Comparison of ENCODE assay signal across 10 cellular contexts in the genomic region with DNA sequence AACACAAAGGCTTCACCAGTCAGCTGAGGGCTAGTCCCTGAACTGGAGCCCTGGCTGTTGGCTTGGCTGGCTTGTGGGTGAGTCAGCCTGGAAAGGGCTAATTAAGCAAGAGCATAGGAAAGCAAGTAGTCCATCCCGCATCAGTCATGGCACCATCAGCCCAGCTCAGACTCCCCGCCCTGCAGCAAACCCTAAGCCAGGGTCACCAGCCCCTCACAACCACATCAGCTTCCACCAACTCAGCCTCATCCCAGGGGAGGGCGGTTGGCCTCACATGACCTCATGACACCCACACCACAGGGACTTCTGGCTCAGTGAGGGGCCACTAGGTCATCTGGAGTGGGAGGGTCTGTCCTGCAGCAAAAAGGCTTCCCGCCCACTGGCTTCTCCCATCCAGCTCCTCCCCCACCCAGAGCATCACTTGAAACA. TPM values are rescaled to one million over a fixed set of nuclear protein-coding genes. Genes with fewer than 3 reads are reported as not detected.
DNase-seq lines count a peak whose midpoint lies in the region; ATAC-seq and TF ChIP-seq lines count a peak whose summit lies in the region.
"Had no signal": no experiment of that assay in that cellular context is flagged by ENCODE, and none has a peak within 500 bp of the region (broad histone marks: within the 10 kb centered on the region; RNA-seq: fewer than 3 reads in every experiment).

No MANE protein-coding gene starts in this region.

- H3K9ac ChIP-seq in neural progenitor cell = no peak overlapping the region

- H3K79me2 ChIP-seq in neural progenitor cell (ENCODE audit: low read depth) = no peaks in the 10 kb centered on the region

- H3K27me3 Mint-ChIP-seq in neural progenitor cell (ENCODE audit: insufficient read depth, low read depth) = peaks cover 2% of the 10 kb centered on the region

- no peak overlapping the region for H3K27ac Mint-ChIP-seq in neural progenitor cell

- DNase-seq in H7 (peak; percentile 27), adrenal gland (peak; percentile 79 to 91 (median 88)), foreskin fibroblast (peak; percentile 81 to 90), skeletal muscle cell (ENCODE audit: low read depth) (peak; percentile 48), neural progenitor cell (ENCODE audit: low spot score) (no peak), left lobe of liver (ENCODE audit: low spot score) (no peak)

- no peaks in the 10 kb centered on the region for H3K27me3 ChIP-seq in H7 (ENCODE audit: control insufficient read depth, insufficient read depth, low read length)
- no peaks in the 10 kb centered on the region for H3K27me3 ChIP-seq in adrenal gland
- H3K27me3 ChIP-seq in neural progenitor cell = no peaks in the 10 kb centered on the region
- H3K27me3 ChIP-seq: neutrophil had no signal

- H3K9me3 ChIP-seq in adrenal gland (replicated peaks in 1 of 3) (no peaks in the 10 kb centered on the region), neural progenitor cell (ENCODE audit: low read depth) (no peaks in the 10 kb centered on the region)
- H3K9me3 ChIP-seq: neutrophil had no signal

- H3K9me3 Mint-ChIP-seq in neural progenitor cell = no peaks in the 10 kb centered on the region

- H3K4me1 ChIP-seq in adrenal gland (replicated peaks in 1 of 2) (peaks cover 26 to 39% of the 10 kb centered on the region in 2 donors), neural progenitor cell (peaks cover 8% of the 10 kb centered on the region)

- H3F3A ChIP-seq in neural progenitor cell (ENCODE audit: low read depth) = peaks cover 5% of the 10 kb centered on the region

- H2AFZ ChIP-seq in neural progenitor cell (replicated peaks) = no peak overlapping the region

- H3K36me3 Mint-ChIP-seq in neural progenitor cell = peaks cover 25% of the 10 kb centered on the region

- no peak overlapping the region for H3K4me2 ChIP-seq in neural progenitor cell

- no peak for ATAC-seq in HG03571 (IDR thresholded peaks at IDR 0.05; ENCODE audit: unreplicated experiment)
- no peak for ATAC-seq in left lobe of liver
- no peak for ATAC-seq in GM21390 (IDR thresholded peaks at IDR 0.05; ENCODE audit: unreplicated experiment)
- ATAC-seq: Panc1 had no signal

- no peak overlapping the region for H3K4me3 ChIP-seq in H7 (ENCODE audit: insufficient read depth, low read depth, low read length)
- no peak overlapping the region for H3K4me3 ChIP-seq in adrenal gland
- H3K4me3 ChIP-seq in foreskin fibroblast (ENCODE audit: low read depth in 1 of 2, low read length in 2 of 2) = no peak overlapping the region
- no peak overlapping the region for H3K4me3 ChIP-seq in skeletal muscle cell (ENCODE audit: low read depth, low read length)
- H3K4me3 ChIP-seq in neural progenitor cell = no peak overlapping the region

- H4K20me1 ChIP-seq in neural progenitor cell (ENCODE audit: low read depth) = no peaks in the 10 kb centered on the region

- H3K4me3 Mint-ChIP-seq in neural progenitor cell = no peak overlapping the region

- H3K36me3 ChIP-seq in H7 (replicated peaks; ENCODE audit: control insufficient read depth, insufficient read depth, low read length) (peaks cover 17% of the 10 kb centered on the region), adrenal gland (replicated peaks in 1 of 2) (peaks cover 0 to 37% of the 10 kb centered on the region in 2 donors), neural progenitor cell (no peaks in the 10 kb centered on the region)

- peak overlapping the region in 4 of 5 donors; percentile 72 to 97 (median 85) for H3K27ac ChIP-seq in adrenal gland
- no peak overlapping the region for H3K27ac ChIP-seq in neural progenitor cell
- H3K27ac ChIP-seq: neutrophil had no signal

- no peak for TF ChIP-seq CTCF in adrenal gland (IDR thresholded peaks at IDR 0.05)
- TF ChIP-seq CTCF in foreskin fibroblast (IDR thresholded peaks at IDR 0.05; ENCODE audit: low read depth, low read length) = no peak
- TF ChIP-seq CTCF in neural progenitor cell (IDR thresholded peaks at IDR 0.05) = no peak

- intact Hi-C loops in adrenal gland (cut with DNase I) = no loop called here

- WGBS in adrenal gland, 4 donors = 63 to 80% (median 65%) methylated on average over 1 to 4 of the region's 4 CpGs

- peak in 1 of 2 donors; percentile 58 for TF ChIP-seq POLR2A in adrenal gland (IDR thresholded peaks at IDR 0.05)

- H3K4me1 Mint-ChIP-seq in neural progenitor cell = peaks cover 41% of the 10 kb centered on the region

RNA-seq across cellular contexts. Expression of a gene that starts 7.0 kb away (rescaled TPM):
- total RNA-seq in H7 (2014; rRNA removed; shearing (Covaris generic)) = 35.5 and 41.5 TPM in 2 replicates
- total RNA-seq in adrenal gland = 10 to 100 TPM in 7 of 8 donors, 1 to 10 TPM in 1; 8.4 to 58.5 (median 25.3) TPM
- polyA plus RNA-seq in adrenal gland = 10 to 100 TPM; 12.8 to 91.5 (median 51.5) TPM
- 5.1 and 20.2 TPM in 2 replicates for total RNA-seq in neural progenitor cell (ENCODE audit: low replicate concordance)
- 0.40 TPM for total RNA-seq in left lobe of liver

RNA-seq across cellular contexts. Expression of a gene that starts 35.9 kb away (rescaled TPM):
- 1.6 TPM in 1 of 2 replicates, not detected in the other for total RNA-seq in H7 (2014; rRNA removed; shearing (Covaris generic))
- total RNA-seq in adrenal gland (1 to 10 TPM in 4 of 8 donors, under 1 TPM in 2, not detected in 2; 0.36 to 2.1 (median 1.8) TPM), neural progenitor cell (ENCODE audit: low replicate concordance) (0.96 TPM in 1 of 2 replicates, not detected in the other), left lobe of liver (668 TPM)
- 10 to 100 TPM in 2 of 3 donors, under 1 TPM in 1; 0.20 to 16.8 (median 11.4) TPM for polyA plus RNA-seq in adrenal gland

RNA-seq across cellular contexts. Expression of a gene that starts 37.3 kb away (rescaled TPM):
- 44.6 and 53.3 TPM in 2 replicates for total RNA-seq in H7 (2014; rRNA removed; shearing (Covaris generic))
- total RNA-seq in adrenal gland (100 to 1,000 TPM in 2 of 8 donors, 10 to 100 TPM in 6; 49.0 to 245 (median 79.8) TPM), neural progenitor cell (ENCODE audit: low replicate concordance) (26.7 and 90.5 TPM in 2 replicates), left lobe of liver (67.9 TPM)
- 100 to 1,000 TPM in 1 of 3 donors, 10 to 100 TPM in 2; 46.3 to 132 (median 49.9) TPM for polyA plus RNA-seq in adrenal gland

Comparison
In these comparisons a context has a peak if more than half of its experiments do, and no peak if none do; other contexts are left out.
1. DNase-seq: peak in H7 (single experiment), adrenal gland (7 of 7), foreskin fibroblast (2 of 2) and skeletal muscle cell (single experiment); none in neural progenitor cell (single experiment) and left lobe of liver (single experiment).
2. RNA of a gene that starts 35.9 kb away (total RNA-seq): 668 TPM in left lobe of liver (single experiment); 0.36 to 2.1 TPM in adrenal gland, 1.6 TPM in H7 and 0.96 TPM in neural progenitor cell; every median in the first group is over 100 times any median in the second.